In the genomic region with DNA sequence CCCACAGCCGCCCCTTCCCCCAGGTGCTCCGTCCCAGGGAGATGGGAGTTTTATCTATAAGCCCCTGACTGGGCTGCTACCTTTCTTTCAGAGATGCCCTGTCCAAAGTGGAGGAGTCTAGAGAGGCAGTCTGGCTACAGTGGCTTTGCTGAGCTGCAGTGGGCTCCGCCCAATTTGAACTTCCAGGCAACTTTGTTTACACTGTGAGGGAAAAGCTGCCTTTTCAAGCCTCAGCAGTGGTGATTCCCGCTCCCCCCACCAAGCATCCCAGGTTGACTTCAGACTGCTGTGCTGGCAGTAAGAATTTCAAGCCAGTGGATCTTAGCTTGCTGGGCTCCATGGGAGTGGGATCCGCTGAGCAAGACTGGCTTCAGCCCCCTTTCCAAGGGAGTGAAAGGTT, we compare ENCODE assay signal across 1 cellular context.
TF ChIP-seq lines count a peak whose summit lies in the region.

No MANE protein-coding gene starts in this region.

TF ChIP-seq in HepG2, 621 proteins besides CTCF, POLR2A, EP300 and RAD21 (continued from another document):
- TF ChIP-seq, protein P1, sequence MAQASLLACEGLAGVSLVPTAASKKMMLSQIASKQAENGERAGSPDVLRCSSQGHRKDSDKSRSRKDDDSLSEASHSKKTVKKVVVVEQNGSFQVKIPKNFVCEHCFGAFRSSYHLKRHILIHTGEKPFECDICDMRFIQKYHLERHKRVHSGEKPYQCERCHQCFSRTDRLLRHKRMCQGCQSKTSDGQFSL (CRISPR knock-in tag; IDR thresholded peaks at IDR 0.05), result peak; percentile 62; the same call in 1 of the 2 replicates
- TF ChIP-seq, protein P2, sequence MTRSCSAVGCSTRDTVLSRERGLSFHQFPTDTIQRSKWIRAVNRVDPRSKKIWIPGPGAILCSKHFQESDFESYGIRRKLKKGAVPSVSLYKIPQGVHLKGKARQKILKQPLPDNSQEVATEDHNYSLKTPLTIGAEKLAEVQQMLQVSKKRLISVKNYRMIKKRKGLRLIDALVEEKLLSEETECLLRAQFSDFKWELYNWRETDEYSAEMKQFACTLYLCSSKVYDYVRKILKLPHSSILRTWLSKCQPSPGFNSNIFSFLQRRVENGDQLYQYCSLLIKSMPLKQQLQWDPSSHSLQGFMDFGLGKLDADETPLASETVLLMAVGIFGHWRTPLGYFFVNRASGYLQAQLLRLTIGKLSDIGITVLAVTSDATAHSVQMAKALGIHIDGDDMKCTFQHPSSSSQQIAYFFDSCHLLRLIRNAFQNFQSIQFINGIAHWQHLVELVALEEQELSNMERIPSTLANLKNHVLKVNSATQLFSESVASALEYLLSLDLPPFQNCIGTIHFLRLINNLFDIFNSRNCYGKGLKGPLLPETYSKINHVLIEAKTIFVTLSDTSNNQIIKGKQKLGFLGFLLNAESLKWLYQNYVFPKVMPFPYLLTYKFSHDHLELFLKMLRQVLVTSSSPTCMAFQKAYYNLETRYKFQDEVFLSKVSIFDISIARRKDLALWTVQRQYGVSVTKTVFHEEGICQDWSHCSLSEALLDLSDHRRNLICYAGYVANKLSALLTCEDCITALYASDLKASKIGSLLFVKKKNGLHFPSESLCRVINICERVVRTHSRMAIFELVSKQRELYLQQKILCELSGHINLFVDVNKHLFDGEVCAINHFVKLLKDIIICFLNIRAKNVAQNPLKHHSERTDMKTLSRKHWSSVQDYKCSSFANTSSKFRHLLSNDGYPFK (CRISPR knock-in tag; IDR thresholded peaks at IDR 0.05; ENCODE audit: borderline replicate concordance), result 0 out of 2 replicates have a peak, but pooled peaks have one; percentile 52
